ENCODE assay signal across 8 cellular contexts in genomic region chr17:7845359-7846062, GRCh38. TPM values are rescaled to one million over a fixed set of nuclear protein-coding genes. Genes with fewer than 3 reads are reported as not detected.
DNase-seq lines count a peak whose midpoint lies in the region; ATAC-seq and TF ChIP-seq lines count a peak whose summit lies in the region.

No MANE protein-coding gene starts in this region.

- TF ChIP-seq CTCF in kidney epithelial cell (IDR thresholded peaks at IDR 0.05; ENCODE audit: insufficient read depth, low read length, poor library complexity, severe bottlenecking) (no peak), testis (IDR thresholded peaks at IDR 0.05) (no peak)

- H3K27ac Mint-ChIP-seq in activated CD4-positive, alpha-beta T cell treated with anti-CD3 and anti-CD28 coated beads, Interleukin-2, amount 10 ng/mL, durations not matched to agents 24 days and 14 days = peak overlapping the region; percentile 100

- H3K36me3 ChIP-seq in adipocyte (ENCODE audit: control insufficient read depth, insufficient read depth, low read length, severe bottlenecking) = peaks cover 21% of the 10 kb centered on the region
- peaks cover 4% of the 10 kb centered on the region for H3K36me3 ChIP-seq in kidney epithelial cell (ENCODE audit: control insufficient read depth, insufficient read depth, low read length)
- H3K36me3 ChIP-seq in testis (ENCODE audit: low read depth, missing control alignments) = no peaks in the 10 kb centered on the region

- no peaks in the 10 kb centered on the region for H3K9me3 ChIP-seq in adipocyte (ENCODE audit: control insufficient read depth, low read length)
- no peaks in the 10 kb centered on the region for H3K9me3 ChIP-seq in testis

- H3K4me1 ChIP-seq in adipocyte (ENCODE audit: control insufficient read depth, insufficient read depth, low read length) (peaks cover 19% of the 10 kb centered on the region), testis (peaks cover 19% of the 10 kb centered on the region)

- WGBS in testis, 2 donors = 37 to 45% methylated on average over 8 to 15 of the region's 15 CpGs

- H3K27me3 Mint-ChIP-seq in activated CD4-positive, alpha-beta T cell treated with anti-CD3 and anti-CD28 coated beads, Interleukin-2, amount 10 ng/mL, durations not matched to agents 24 days and 14 days = peaks cover 2% of the 10 kb centered on the region

- peaks cover 60% of the 10 kb centered on the region for H3K36me3 Mint-ChIP-seq in activated CD4-positive, alpha-beta T cell treated with anti-CD3 and anti-CD28 coated beads, Interleukin-2, amount 10 ng/mL, durations not matched to agents 24 days and 14 days (ENCODE audit: low read depth)

- H3K9me3 Mint-ChIP-seq in activated CD4-positive, alpha-beta T cell treated with anti-CD3 and anti-CD28 coated beads, Interleukin-2, amount 10 ng/mL, durations not matched to agents 24 days and 14 days = no peaks in the 10 kb centered on the region

- peak overlapping the region; percentile 18 to 97 for H3K27ac ChIP-seq in testis

- intact Hi-C loops in activated CD4-positive, alpha-beta T cell treated with anti-CD3 and anti-CD28 coated beads, Interleukin-2, amount 10 ng/mL, durations not matched to agents 24 days and 14 days (cut with micrococcal nuclease) = loop anchor here (2.0 to 10.0 kb wide), 3 partner anchors 159 to 611 kb away; partner anchors contain the start of genes DVL2, PHF23 and TP53
- intact Hi-C loops in testis (cut with DNase I; ENCODE audit: low total_unique reads) = no loop called here

- peaks cover 36% of the 10 kb centered on the region for H3K4me1 Mint-ChIP-seq in activated CD4-positive, alpha-beta T cell treated with anti-CD3 and anti-CD28 coated beads, Interleukin-2, amount 10 ng/mL, durations not matched to agents 24 days and 14 days

- H3K27me3 ChIP-seq in adipocyte (replicated peaks; ENCODE audit: control insufficient read depth, insufficient read depth, low read length) = no peaks in the 10 kb centered on the region
- H3K27me3 ChIP-seq in kidney epithelial cell (ENCODE audit: control insufficient read depth, insufficient read depth, low read length) = no peaks in the 10 kb centered on the region
- H3K27me3 ChIP-seq in testis = no peaks in the 10 kb centered on the region

- ATAC-seq in GM21367 (IDR thresholded peaks at IDR 0.05; ENCODE audit: unreplicated experiment) = no peak

- DNase-seq in activated CD4-positive, alpha-beta T cell treated with anti-CD3 and anti-CD28 coated beads, Interleukin-2, amount 10 ng/mL, durations not matched to agents 24 days and 14 days = peak; percentile 63
- no peak for DNase-seq in activated CD4-positive, alpha-beta T cell treated with anti-CD3 and anti-CD28 coated beads for 1 hour
- DNase-seq in adipocyte (ENCODE audit: low read depth) (no peak), kidney epithelial cell (ENCODE audit: low read depth) (no peak), testis (no peak), iPS-NIHi7 (ENCODE audit: extremely low spot score) (no peak), amniotic stem cell (lab: John Stamatoyannopoulos, UW) (no peak)

- H3K9ac ChIP-seq in adipocyte (ENCODE audit: low read length) = peak overlapping the region; percentile 96

- no peak for TF ChIP-seq POLR2A in testis (IDR thresholded peaks at IDR 0.05)

- H3K4me3 Mint-ChIP-seq in activated CD4-positive, alpha-beta T cell treated with anti-CD3 and anti-CD28 coated beads, Interleukin-2, amount 10 ng/mL, durations not matched to agents 24 days and 14 days = peak overlapping the region; percentile 99

- H3K4me3 ChIP-seq in adipocyte (ENCODE audit: low read length) (peak overlapping the region; percentile 95), kidney epithelial cell (ENCODE audit: low read depth, low read length) (peak overlapping the region; percentile 68), testis (peak overlapping the region; percentile 77 to 97)

RNA-seq across cellular contexts. Expression of gene TMEM88, which starts 9.4 kb away (rescaled TPM):
- 6.1 and 7.1 TPM in 2 replicates for total RNA-seq in activated CD4-positive, alpha-beta T cell treated with anti-CD3 and anti-CD28 coated beads, Interleukin-2, amount 10 ng/mL, durations not matched to agents 24 days and 14 days
- total RNA-seq in kidney epithelial cell (3.5 and 4.3 TPM in 2 replicates), testis (1 to 10 TPM; 4.6 to 7.4 TPM)
- 6.8 TPM for polyA plus RNA-seq in testis (ENCODE audit: insufficient read depth, low read depth, low replicate concordance)

RNA-seq across cellular contexts. Expression of gene KDM6B, which starts 11.5 kb away (rescaled TPM):
- 121 and 128 TPM in 2 replicates for total RNA-seq in activated CD4-positive, alpha-beta T cell treated with anti-CD3 and anti-CD28 coated beads, Interleukin-2, amount 10 ng/mL, durations not matched to agents 24 days and 14 days
- total RNA-seq in kidney epithelial cell (15.6 and 20.4 TPM in 2 replicates), testis (10 to 100 TPM; 38.0 to 41.8 TPM)
- polyA plus RNA-seq in testis (ENCODE audit: insufficient read depth, low read depth, low replicate concordance) = 27.8 TPM

RNA-seq across cellular contexts. Expression of gene NAA38, which starts 11.8 kb away (rescaled TPM):
- total RNA-seq in activated CD4-positive, alpha-beta T cell treated with anti-CD3 and anti-CD28 coated beads, Interleukin-2, amount 10 ng/mL, durations not matched to agents 24 days and 14 days = 45.2 and 47.5 TPM in 2 replicates
- total RNA-seq in kidney epithelial cell (50.5 and 51.0 TPM in 2 replicates), testis (10 to 100 TPM; 72.3 to 83.1 TPM)
- polyA plus RNA-seq in testis (ENCODE audit: insufficient read depth, low read depth, low replicate concordance) = 102 TPM

RNA-seq across cellular contexts. Expression of gene CYB5D1, which starts 12.3 kb away (rescaled TPM):
- 12.7 and 14.0 TPM in 2 replicates for total RNA-seq in activated CD4-positive, alpha-beta T cell treated with anti-CD3 and anti-CD28 coated beads, Interleukin-2, amount 10 ng/mL, durations not matched to agents 24 days and 14 days
- total RNA-seq in kidney epithelial cell (5.3 and 7.4 TPM in 2 replicates), testis (10 to 100 TPM in 1 of 2 donors, 1 to 10 TPM in 1; 9.9 to 10.1 TPM)
- 12.8 TPM for polyA plus RNA-seq in testis (ENCODE audit: insufficient read depth, low read depth, low replicate concordance)

RNA-seq across cellular contexts. Expression of gene CHD3, which starts 43.1 kb away (rescaled TPM):
- total RNA-seq in activated CD4-positive, alpha-beta T cell treated with anti-CD3 and anti-CD28 coated beads, Interleukin-2, amount 10 ng/mL, durations not matched to agents 24 days and 14 days = 152 and 158 TPM in 2 replicates
- 36.2 and 42.4 TPM in 2 replicates for total RNA-seq in kidney epithelial cell
- total RNA-seq in testis = 100 to 1,000 TPM; 111 to 123 TPM
- polyA plus RNA-seq in testis (ENCODE audit: insufficient read depth, low read depth, low replicate concordance) = 62.3 TPM
